Comparison of ENCODE assay signal across 9 cellular contexts in the genomic region with DNA sequence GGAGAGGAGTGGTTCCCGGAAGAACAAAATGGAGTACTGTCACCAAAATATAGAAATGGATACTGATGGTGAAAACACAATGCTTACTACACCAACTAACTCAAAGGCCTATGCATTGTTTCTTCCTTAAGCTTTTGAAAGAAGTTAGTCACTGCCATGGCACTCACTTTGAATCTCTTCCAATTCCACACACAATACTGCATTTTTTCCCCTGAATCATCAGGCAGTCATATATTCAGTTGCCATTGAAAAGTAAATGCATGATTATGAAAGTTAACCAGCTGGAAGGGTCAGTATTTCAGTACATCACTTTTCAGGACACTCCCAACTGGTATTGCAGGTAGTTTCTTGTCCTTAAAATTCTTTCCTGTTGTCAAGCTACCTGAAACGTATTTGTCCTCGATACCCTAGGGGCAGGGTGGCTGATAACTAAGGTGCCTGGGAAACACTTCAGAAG. TPM values are rescaled to one million over a fixed set of nuclear protein-coding genes. Genes with fewer than 3 reads are reported as not detected.
DNase-seq lines count a peak whose midpoint lies in the region; ATAC-seq and TF ChIP-seq lines count a peak whose summit lies in the region.
"Had no signal": no experiment of that assay in that cellular context is flagged by ENCODE, and none has a peak within 500 bp of the region (broad histone marks: within the 10 kb centered on the region; RNA-seq: fewer than 3 reads in every experiment).

No MANE protein-coding gene starts in this region.

- H3K27ac ChIP-seq in caudate nucleus (ENCODE audit: low read depth, low read length) (peak overlapping the region; percentile 97), lung (ENCODE audit: low read depth in 1 of 2, low read length in 1 of 2) (peak overlapping the region; percentile 42 to 85)

- H3K36me3 Mint-ChIP-seq in type B pancreatic cell = no peaks in the 10 kb centered on the region
- H3K36me3 Mint-ChIP-seq in activated T-cell treated with anti-CD3 and anti-CD28 coated beads, Interleukin-2, amount 50 U/mL, for 24 hours (ENCODE audit: low read depth) = peaks cover 5% of the 10 kb centered on the region

- 65 to 82% methylated on average over 3 of the region's 3 CpGs for WGBS in lung, 2 donors

- H3K4me1 Mint-ChIP-seq in type B pancreatic cell (ENCODE audit: unreplicated experiment) = peaks cover 18% of the 10 kb centered on the region
- H3K4me1 Mint-ChIP-seq in activated T-cell treated with anti-CD3 and anti-CD28 coated beads, Interleukin-2, amount 50 U/mL, for 24 hours (ENCODE audit: low read depth) = peaks cover 35% of the 10 kb centered on the region

- no peak; the same call in 1 of the 2 replicates for TF ChIP-seq RAD21 in Ishikawa (IDR thresholded peaks at IDR 0.05; ENCODE audit: low read depth)

- no peaks in the 10 kb centered on the region for H3K36me3 ChIP-seq in lung (ENCODE audit: control insufficient read depth in 2 of 2, insufficient read depth in 2 of 2, low read length in 2 of 2)

- ATAC-seq in lung (ENCODE audit: insufficient read depth, low FRiP score) (peak; percentile 60), GM19035 (IDR thresholded peaks at IDR 0.05; ENCODE audit: unreplicated experiment) (no peak)

- H3K4me1 ChIP-seq in lung (ENCODE audit: control insufficient read depth in 2 of 2, insufficient read depth in 2 of 2, low read length in 2 of 2) = peaks cover 4 to 24% of the 10 kb centered on the region in 2 donors

- TF ChIP-seq EP300 in Ishikawa (IDR thresholded peaks at IDR 0.05; ENCODE audit: borderline replicate concordance) = peak; percentile 86

- in situ Hi-C loops in KBM-7 (cut with MboI; ENCODE audit: low pct_unique_long_range_greater_than_20kb, low sequenced_read_pairs) = no loop called here

- peak in 4 of 61 donors; percentile 6 to 42 (median 17) for DNase-seq in caudate nucleus (lab: John Stamatoyannopoulos, UW)
- no peak for DNase-seq in lung (ENCODE audit: low spot score)
- no peak for DNase-seq in type B pancreatic cell (ENCODE audit: extremely low spot score, unreplicated experiment)
- no peak for DNase-seq in activated T-cell treated with anti-CD3 and anti-CD28 coated beads, Interleukin-2, amount 50 U/mL, for 24 hours
- DNase-seq in KBM-7 = no peak
- DNase-seq in NCI-H2196 (lab: John Stamatoyannopoulos, UW; ENCODE audit: unreplicated experiment) = no peak
- DNase-seq: NCI-H1048 had no signal

- H3K9me3 ChIP-seq in lung (ENCODE audit: control insufficient read depth in 2 of 2, insufficient read depth in 1 of 2, low read length in 1 of 2) = no peaks in the 10 kb centered on the region

- H3K27me3 ChIP-seq in lung (ENCODE audit: control insufficient read depth, insufficient read depth) = no peaks in the 10 kb centered on the region

- peak overlapping the region; percentile 88 for H3K27ac Mint-ChIP-seq in type B pancreatic cell
- H3K27ac Mint-ChIP-seq in activated T-cell treated with anti-CD3 and anti-CD28 coated beads, Interleukin-2, amount 50 U/mL, for 24 hours = no peak overlapping the region

- peak overlapping the region; percentile 45 for H3K4me3 Mint-ChIP-seq in type B pancreatic cell
- no peak overlapping the region for H3K4me3 Mint-ChIP-seq in activated T-cell treated with anti-CD3 and anti-CD28 coated beads, Interleukin-2, amount 50 U/mL, for 24 hours

- H3K9me3 Mint-ChIP-seq in type B pancreatic cell = no peaks in the 10 kb centered on the region
- no peaks in the 10 kb centered on the region for H3K9me3 Mint-ChIP-seq in activated T-cell treated with anti-CD3 and anti-CD28 coated beads, Interleukin-2, amount 50 U/mL, for 24 hours

- H3K27me3 Mint-ChIP-seq in type B pancreatic cell = no peaks in the 10 kb centered on the region
- H3K27me3 Mint-ChIP-seq in activated T-cell treated with anti-CD3 and anti-CD28 coated beads, Interleukin-2, amount 50 U/mL, for 24 hours = no peaks in the 10 kb centered on the region

- H3K4me3 ChIP-seq in lung = no peak overlapping the region

- TF ChIP-seq CTCF in lung (IDR thresholded peaks at IDR 0.05; ENCODE audit: control extremely low read depth, extremely low read depth) (no peak), type B pancreatic cell (conservative IDR thresholded peaks at IDR 0.05) (no peak)

TF ChIP-seq in Ishikawa, 13 proteins besides CTCF, POLR2A, EP300 and RAD21:
- TF ChIP-seq, protein P1, sequence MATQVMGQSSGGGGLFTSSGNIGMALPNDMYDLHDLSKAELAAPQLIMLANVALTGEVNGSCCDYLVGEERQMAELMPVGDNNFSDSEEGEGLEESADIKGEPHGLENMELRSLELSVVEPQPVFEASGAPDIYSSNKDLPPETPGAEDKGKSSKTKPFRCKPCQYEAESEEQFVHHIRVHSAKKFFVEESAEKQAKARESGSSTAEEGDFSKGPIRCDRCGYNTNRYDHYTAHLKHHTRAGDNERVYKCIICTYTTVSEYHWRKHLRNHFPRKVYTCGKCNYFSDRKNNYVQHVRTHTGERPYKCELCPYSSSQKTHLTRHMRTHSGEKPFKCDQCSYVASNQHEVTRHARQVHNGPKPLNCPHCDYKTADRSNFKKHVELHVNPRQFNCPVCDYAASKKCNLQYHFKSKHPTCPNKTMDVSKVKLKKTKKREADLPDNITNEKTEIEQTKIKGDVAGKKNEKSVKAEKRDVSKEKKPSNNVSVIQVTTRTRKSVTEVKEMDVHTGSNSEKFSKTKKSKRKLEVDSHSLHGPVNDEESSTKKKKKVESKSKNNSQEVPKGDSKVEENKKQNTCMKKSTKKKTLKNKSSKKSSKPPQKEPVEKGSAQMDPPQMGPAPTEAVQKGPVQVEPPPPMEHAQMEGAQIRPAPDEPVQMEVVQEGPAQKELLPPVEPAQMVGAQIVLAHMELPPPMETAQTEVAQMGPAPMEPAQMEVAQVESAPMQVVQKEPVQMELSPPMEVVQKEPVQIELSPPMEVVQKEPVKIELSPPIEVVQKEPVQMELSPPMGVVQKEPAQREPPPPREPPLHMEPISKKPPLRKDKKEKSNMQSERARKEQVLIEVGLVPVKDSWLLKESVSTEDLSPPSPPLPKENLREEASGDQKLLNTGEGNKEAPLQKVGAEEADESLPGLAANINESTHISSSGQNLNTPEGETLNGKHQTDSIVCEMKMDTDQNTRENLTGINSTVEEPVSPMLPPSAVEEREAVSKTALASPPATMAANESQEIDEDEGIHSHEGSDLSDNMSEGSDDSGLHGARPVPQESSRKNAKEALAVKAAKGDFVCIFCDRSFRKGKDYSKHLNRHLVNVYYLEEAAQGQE (IDR thresholded peaks at IDR 0.05; ENCODE audit: low read depth) = no peak
- peak; percentile 83 for TF ChIP-seq FOXM1 (IDR thresholded peaks at IDR 0.05; ENCODE audit: borderline replicate concordance, low read depth)
- TF ChIP-seq NFIC (IDR thresholded peaks at IDR 0.05) = peak; percentile 93
- no peak for TF ChIP-seq CREB1 (IDR thresholded peaks at IDR 0.05; ENCODE audit: low read depth)
- TF ChIP-seq TCF12 (IDR thresholded peaks at IDR 0.05; ENCODE audit: low read depth) = peak; percentile 83
- peak; percentile 74; the same call in 1 of the 2 replicates for TF ChIP-seq CEBPB (IDR thresholded peaks at IDR 0.05)
- TF ChIP-seq ZBTB7A (IDR thresholded peaks at IDR 0.05; ENCODE audit: low read depth) = no peak
- peak; percentile 89 for TF ChIP-seq TEAD4 (IDR thresholded peaks at IDR 0.05)
- TF ChIP-seq, protein P2, sequence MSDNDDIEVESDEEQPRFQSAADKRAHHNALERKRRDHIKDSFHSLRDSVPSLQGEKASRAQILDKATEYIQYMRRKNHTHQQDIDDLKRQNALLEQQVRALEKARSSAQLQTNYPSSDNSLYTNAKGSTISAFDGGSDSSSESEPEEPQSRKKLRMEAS (IDR thresholded peaks at IDR 0.05) = 0 out of 2 replicates have a peak, but pooled peaks have one; percentile 38

RNA-seq across cellular contexts. Expression of a gene that starts 9.0 kb away (rescaled TPM):
- total RNA-seq in lung = 100 to 1,000 TPM in 1 of 2 donors, 10 to 100 TPM in 1; 60.0 to 106 TPM
- polyA plus RNA-seq in lung = 10 to 100 TPM; 24.8 to 29.1 TPM
- 63.5 and 68.5 TPM in 2 replicates for total RNA-seq in type B pancreatic cell (ENCODE audit: low replicate concordance)

RNA-seq across cellular contexts. Expression of a gene that starts 59.7 kb away (rescaled TPM):
- total RNA-seq in lung = 100 to 1,000 TPM in 1 of 2 donors, 10 to 100 TPM in 1; 85.8 to 130 TPM
- polyA plus RNA-seq in lung = 10 to 100 TPM; 23.4 to 25.8 TPM
- 55.8 and 77.5 TPM in 2 replicates for total RNA-seq in type B pancreatic cell (ENCODE audit: low replicate concordance)
